Comparison of ENCODE assay signal across 9 cellular contexts in the genomic region with DNA sequence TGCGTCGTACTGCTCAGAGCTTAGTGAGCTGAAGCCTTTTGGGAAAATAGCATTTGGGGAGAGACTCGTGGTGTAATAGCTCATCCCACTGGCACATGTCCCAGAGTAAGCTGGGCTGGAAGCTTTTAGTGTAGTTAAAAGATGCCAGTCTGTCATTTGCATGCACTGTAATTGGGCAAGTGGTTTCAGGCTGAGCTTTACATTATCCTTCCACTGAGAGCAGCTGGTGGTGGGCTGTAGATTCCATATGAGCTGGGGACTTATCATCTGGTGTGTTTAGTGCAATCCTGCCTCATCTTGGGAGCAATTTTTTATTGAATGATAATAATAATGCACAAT.
DNase-seq lines count a peak whose midpoint lies in the region; ATAC-seq and TF ChIP-seq lines count a peak whose summit lies in the region.
"Had no signal": no experiment of that assay in that cellular context is flagged by ENCODE, and none has a peak within 500 bp of the region (broad histone marks: within the 10 kb centered on the region; RNA-seq: fewer than 3 reads in every experiment).

No MANE protein-coding gene starts in this region.

- H3K4me1 Mint-ChIP-seq in endothelial cell (ENCODE audit: unreplicated experiment) = peaks cover 76% of the 10 kb centered on the region

- H3K36me3 Mint-ChIP-seq in endothelial cell (ENCODE audit: low read depth, unreplicated experiment) = peaks cover 5% of the 10 kb centered on the region

- TF ChIP-seq CTCF in omental fat pad (IDR thresholded peaks at IDR 0.05) (no peak), endothelial cell (IDR thresholded peaks at IDR 0.05; ENCODE audit: unreplicated experiment) (no peak)

- ATAC-seq in omental fat pad (ENCODE audit: low FRiP score) (peak; percentile 85), HG02885 (IDR thresholded peaks at IDR 0.05; ENCODE audit: poor library complexity, unreplicated experiment) (no peak), GM18861 (IDR thresholded peaks at IDR 0.05; ENCODE audit: unreplicated experiment) (no peak)

- no peak overlapping the region for H3K4me3 Mint-ChIP-seq in endothelial cell (ENCODE audit: unreplicated experiment)

- peak; percentile 96 for DNase-seq in DMS 273 (lab: John Stamatoyannopoulos, UW; ENCODE audit: unreplicated experiment)
- DNase-seq in NCI-H2171 treated with DMSO at 0.1 percent for 48 hours (lab: John Stamatoyannopoulos, UW) = peak; percentile 91
- DNase-seq in epidermal melanocyte (ENCODE audit: insufficient read length, low spot score) = peak; percentile 67
- DNase-seq in omental fat pad (ENCODE audit: low spot score) = no peak
- DNase-seq in activated gamma-delta T cell treated with Interleukin-2 at 50 U/mL for 16 hours = no peak
- DNase-seq in endothelial cell (ENCODE audit: low spot score) = no peak
- DNase-seq: activated CD4-positive, alpha-beta T cell treated with anti-CD3 and anti-CD28 coated beads for 4 hours had no signal

- H3K27me3 Mint-ChIP-seq in endothelial cell (ENCODE audit: unreplicated experiment) = peaks cover 2% of the 10 kb centered on the region

- H3K9me3 Mint-ChIP-seq in endothelial cell (ENCODE audit: unreplicated experiment) = no peaks in the 10 kb centered on the region

- H3K27ac Mint-ChIP-seq in endothelial cell (ENCODE audit: unreplicated experiment) = no peak overlapping the region

Comparison
In these comparisons a context has a peak if more than half of its experiments do, and no peak if none do; other contexts are left out.
1. DNase-seq: peak in DMS 273 (single experiment), NCI-H2171 treated with DMSO at 0.1 percent for 48 hours (single experiment) and epidermal melanocyte (single experiment); none in omental fat pad (single experiment), activated gamma-delta T cell treated with Interleukin-2 at 50 U/mL for 16 hours (single experiment) and endothelial cell (single experiment).